Comparison of ENCODE assay signal across 15 cellular contexts in genomic region chr16:85445779-85446222, GRCh38.
DNase-seq lines count a peak whose midpoint lies in the region; ATAC-seq and TF ChIP-seq lines count a peak whose summit lies in the region.
"Had no signal": no experiment of that assay in that cellular context is flagged by ENCODE, and none has a peak within 500 bp of the region (broad histone marks: within the 10 kb centered on the region; RNA-seq: fewer than 3 reads in every experiment).

No MANE protein-coding gene starts in this region.

- no peak overlapping the region for H3K14ac ChIP-seq in neuronal stem cell (ENCODE audit: low read length)

- H2AK5ac ChIP-seq in neuronal stem cell (ENCODE audit: low read depth, low read length): peak overlapping the region; percentile 63

- H3K36me3 Mint-ChIP-seq in WTC11: no peaks in the 10 kb centered on the region
- no peaks in the 10 kb centered on the region for H3K36me3 Mint-ChIP-seq in Calu3 (ENCODE audit: insufficient read depth, unreplicated experiment)
- H3K36me3 Mint-ChIP-seq in natural killer cell treated with Interleukin-12 subunit alpha and Interleukin-12 subunit beta and Interleukin-15 and Interleukin-18, amount 100 ng/mL, for 72 hours: no peaks in the 10 kb centered on the region
- H3K36me3 Mint-ChIP-seq: CD14-positive monocyte had no signal

- WGBS in neuronal stem cell (ENCODE audit: extremely low coverage in 2 of 2, insufficient read length in 2 of 2, insufficient replicate concordance in 1 of 2), 2 donors: no CpG with 5 or more reads among the region's 14 CpGs

- no peaks in the 10 kb centered on the region for H3K27me3 Mint-ChIP-seq in WTC11 (ENCODE audit: low read depth)
- H3K27me3 Mint-ChIP-seq in Calu3 (ENCODE audit: unreplicated experiment): peaks cover 98% of the 10 kb centered on the region
- peaks cover 0 to 3% of the 10 kb centered on the region in 2 donors for H3K27me3 Mint-ChIP-seq in natural killer cell treated with Interleukin-12 subunit alpha and Interleukin-12 subunit beta and Interleukin-15 and Interleukin-18, amount 100 ng/mL, for 72 hours

- H2AFZ ChIP-seq in neuronal stem cell (ENCODE audit: low read length): no peak overlapping the region

- no peak overlapping the region for H3K4me3 ChIP-seq in neuronal stem cell (ENCODE audit: low read length in 2 of 2)
- H3K4me3 ChIP-seq: adrenal gland, pancreas had no signal

- no peak overlapping the region for H3K9ac ChIP-seq in neuronal stem cell (ENCODE audit: low read depth, low read length, poor library complexity)

- H4K91ac ChIP-seq in neuronal stem cell (ENCODE audit: low read depth, low read length, poor library complexity): no peak overlapping the region

- ATAC-seq in WTC11 (no peak), HG02610 (IDR thresholded peaks at IDR 0.05; ENCODE audit: unreplicated experiment) (no peak)
- no peak for ATAC-seq in natural killer cell treated with Interleukin-12 subunit alpha and Interleukin-12 subunit beta and Interleukin-15 and Interleukin-18, amount 100 ng/mL, for 72 hours
- ATAC-seq: activated T-cell treated with anti-CD3 and anti-CD28 coated beads, Interleukin-2, amount 50 U/mL, for 4 hours had no signal

- H2BK15ac ChIP-seq in neuronal stem cell (ENCODE audit: low read length): peak overlapping the region; percentile 70

- H2BK120ac ChIP-seq in neuronal stem cell (ENCODE audit: low read depth, low read length): no peak overlapping the region

- no peaks in the 10 kb centered on the region for H3K36me3 ChIP-seq in neuronal stem cell (replicated peaks in 1 of 2; ENCODE audit: control insufficient read depth in 2 of 2, insufficient read depth in 2 of 2, low read length in 2 of 2)
- H3K36me3 ChIP-seq: adrenal gland, pancreas had no signal

- no peak overlapping the region for H2BK12ac ChIP-seq in neuronal stem cell (ENCODE audit: low read length)

- H3K4me1 Mint-ChIP-seq in WTC11 (peaks cover 13% of the 10 kb centered on the region), Calu3 (ENCODE audit: low read depth, unreplicated experiment) (no peaks in the 10 kb centered on the region)
- H3K4me1 Mint-ChIP-seq in natural killer cell treated with Interleukin-12 subunit alpha and Interleukin-12 subunit beta and Interleukin-15 and Interleukin-18, amount 100 ng/mL, for 72 hours (ENCODE audit: low read depth in 2 of 2): peaks cover 5 to 9% of the 10 kb centered on the region in 2 donors

- H3K4me1 ChIP-seq in neuronal stem cell (ENCODE audit: control insufficient read depth in 2 of 2, insufficient read depth in 1 of 2, low read depth in 1 of 2, low read length in 2 of 2): peaks cover 11 to 45% of the 10 kb centered on the region in 2 donors

- H3K79me1 ChIP-seq in neuronal stem cell (ENCODE audit: low read depth, low read length): no peaks in the 10 kb centered on the region

- DNase-seq in COR-L47 (lab: John Stamatoyannopoulos, UW): peak; percentile 54
- peak; percentile 86 for DNase-seq in NCI-H1092 treated with DMSO at 0.1 percent for 48 hours (lab: John Stamatoyannopoulos, UW)
- DNase-seq in WTC11 (ENCODE audit: low spot score): no peak
- DNase-seq in neuronal stem cell (ENCODE audit: low spot score): no peak
- no peak for DNase-seq in Calu3
- no peak for DNase-seq in RWPE1 (ENCODE audit: low spot score)
- DNase-seq in natural killer cell treated with Interleukin-12 subunit alpha and Interleukin-12 subunit beta and Interleukin-15 and Interleukin-18, amount 100 ng/mL, for 72 hours (ENCODE audit: low spot score): no peak
- DNase-seq: activated CD4-positive, alpha-beta T cell treated with anti-CD3 and anti-CD28 coated beads, Interleukin-2, amount 50 U/mL, for 1 hour; activated T-cell treated with anti-CD3 and anti-CD28 coated beads, Interleukin-2, amount 50 U/mL, for 4 hours; adrenal gland; cortex of kidney; GDM1 had no signal

- CTCF ChIA-PET in WTC11 (lab: Charles Lee): interaction anchor here (0.6 to 5.5 kb wide), 19 partner anchors 8 to 193 kb away, joined by 3 to 32 read pairs (median 5); no protein-coding TSS in a partner anchor
- CTCF ChIA-PET in Calu3 (lab: Charles Lee): interaction anchor here (1.3 to 1.5 kb wide), 2 partner anchors 23 to 112 kb away, joined by 3 to 4 read pairs; no protein-coding TSS in a partner anchor
- CTCF ChIA-PET in RWPE1 (lab: Yijun Ruan, JAX): interaction anchor here (0.6 kb wide), 1 partner anchor 16 kb away, joined by 4 read pairs; no protein-coding TSS in a partner anchor

- no peak for TF ChIP-seq CTCF in WTC11 (IDR thresholded peaks at IDR 0.05)
- no peak for TF ChIP-seq CTCF in Calu3 (IDR thresholded peaks at IDR 0.05; ENCODE audit: unreplicated experiment)
- no peak for TF ChIP-seq CTCF in RWPE1 (conservative IDR thresholded peaks at IDR 0.05; ENCODE audit: low read depth)

- intact Hi-C loops in Calu3 (cut with micrococcal nuclease; ENCODE audit: unreplicated experiment): no loop called here

- BruUV-seq in Calu3 (replicated peaks; lab: Mats Ljungman, UMichigan): no TSS peak

- no peak overlapping the region for H3K23ac ChIP-seq in neuronal stem cell (ENCODE audit: low read depth, low read length, poor library complexity)

- H3K9me3 Mint-ChIP-seq in WTC11 (no peaks in the 10 kb centered on the region), Calu3 (ENCODE audit: low read depth, unreplicated experiment) (no peaks in the 10 kb centered on the region)
- H3K9me3 Mint-ChIP-seq in natural killer cell treated with Interleukin-12 subunit alpha and Interleukin-12 subunit beta and Interleukin-15 and Interleukin-18, amount 100 ng/mL, for 72 hours: no peaks in the 10 kb centered on the region
- H3K9me3 Mint-ChIP-seq: activated T-cell treated with anti-CD3 and anti-CD28 coated beads, Interleukin-2, amount 50 U/mL, for 4 hours had no signal

- POLR2A ChIA-PET in WTC11 (lab: Charles Lee) (no interaction called here), RWPE1 (lab: Yijun Ruan, JAX; ENCODE audit: low non-redundant PET) (no interaction called here)

- no peak overlapping the region for H3K4ac ChIP-seq in neuronal stem cell (ENCODE audit: low read length)

- H3K18ac ChIP-seq in neuronal stem cell (ENCODE audit: low read length): peak overlapping the region; percentile 77

- H3K27ac ChIP-seq in neuronal stem cell (replicated peaks; ENCODE audit: low read length): no peak overlapping the region
- no peak overlapping the region for H3K27ac ChIP-seq in RWPE1
- H3K27ac ChIP-seq: adrenal gland, pancreas had no signal

- no peak overlapping the region for H3K27ac Mint-ChIP-seq in WTC11
- no peak overlapping the region for H3K27ac Mint-ChIP-seq in Calu3 (ENCODE audit: unreplicated experiment)
- H3K27ac Mint-ChIP-seq in natural killer cell treated with Interleukin-12 subunit alpha and Interleukin-12 subunit beta and Interleukin-15 and Interleukin-18, amount 100 ng/mL, for 72 hours: no peak overlapping the region
- H3K27ac Mint-ChIP-seq: CD14-positive monocyte had no signal

- no peak overlapping the region for H4K8ac ChIP-seq in neuronal stem cell (ENCODE audit: low read depth, low read length)

- H3K4me3 Mint-ChIP-seq in WTC11 (no peak overlapping the region), Calu3 (ENCODE audit: low read depth, unreplicated experiment) (no peak overlapping the region)
- H3K4me3 Mint-ChIP-seq in natural killer cell treated with Interleukin-12 subunit alpha and Interleukin-12 subunit beta and Interleukin-15 and Interleukin-18, amount 100 ng/mL, for 72 hours: no peak overlapping the region
- H3K4me3 Mint-ChIP-seq: activated T-cell treated with anti-CD3 and anti-CD28 coated beads, Interleukin-2, amount 50 U/mL, for 4 hours; CD14-positive monocyte had no signal

- peak overlapping the region; percentile 44 for H2BK5ac ChIP-seq in neuronal stem cell (ENCODE audit: low read length)

- H3K27me3 ChIP-seq in neuronal stem cell (ENCODE audit: control insufficient read depth in 3 of 3, insufficient read depth in 3 of 3, low read depth in 1 of 3, low read length in 3 of 3): peaks cover 0 to 14% (median 10%) of the 10 kb centered on the region in 3 experiments
- H3K27me3 ChIP-seq: adrenal gland, pancreas had no signal

- H3K4me2 ChIP-seq in neuronal stem cell (ENCODE audit: insufficient read depth, low read length, poor library complexity, severe bottlenecking): no peak overlapping the region

- no peaks in the 10 kb centered on the region for H3K9me3 ChIP-seq in neuronal stem cell (replicated peaks in 1 of 2; ENCODE audit: control insufficient read depth in 2 of 2, insufficient read depth in 1 of 2, low read depth in 1 of 2, low read length in 2 of 2)
- H3K9me3 ChIP-seq: adrenal gland, pancreas had no signal

TF ChIP-seq in WTC11, 78 proteins besides CTCF, POLR2A, EP300 and RAD21:
- TF ChIP-seq TCF7 (CRISPR knock-in tag; IDR thresholded peaks at IDR 0.05; ENCODE audit: low read depth) (no peak), ZSCAN18 (CRISPR knock-in tag; IDR thresholded peaks at IDR 0.05) (no peak), ZNF671 (CRISPR knock-in tag; IDR thresholded peaks at IDR 0.05) (no peak), TP53 (CRISPR knock-in tag; IDR thresholded peaks at IDR 0.05) (no peak), GTF2I (CRISPR knock-in tag; conservative IDR thresholded peaks at IDR 0.05) (0 out of 2 replicates have a peak, but pooled peaks have one; percentile 39)

Comparison
In these comparisons a context has a peak if more than half of its experiments do, and no peak if none do; other contexts are left out.
1. DNase-seq: peak in COR-L47 (single experiment) and NCI-H1092 treated with DMSO at 0.1 percent for 48 hours (single experiment); none in WTC11 (single experiment), neuronal stem cell (single experiment), Calu3 (single experiment), RWPE1 (single experiment) and natural killer cell treated with Interleukin-12 subunit alpha and Interleukin-12 subunit beta and Interleukin-15 and Interleukin-18, amount 100 ng/mL, for 72 hours (single experiment).